In the genomic region with DNA sequence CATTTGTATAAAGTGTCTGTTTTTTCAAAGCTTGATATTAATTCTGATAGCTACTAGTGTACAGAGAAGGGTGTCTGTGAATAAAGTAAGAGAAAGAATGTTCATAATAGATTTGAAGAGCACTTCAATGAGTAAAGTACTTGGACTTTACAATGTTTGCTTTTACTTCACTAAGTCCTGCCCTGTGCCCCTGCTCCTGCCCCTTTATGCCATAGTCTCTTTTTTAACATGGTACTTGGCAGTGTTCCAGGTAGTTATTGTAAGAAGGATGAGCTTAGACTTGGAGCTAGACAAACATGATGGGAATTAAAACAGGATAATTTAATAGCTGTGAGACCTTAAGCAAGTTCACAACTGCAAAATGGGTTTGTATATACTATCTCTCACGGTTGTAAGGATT, we compare ENCODE assay signal across 1 cellular context.
TF ChIP-seq lines count a peak whose summit lies in the region.

No MANE protein-coding gene starts in this region.

TF ChIP-seq in endothelial cell of umbilical vein, 7 proteins besides CTCF, POLR2A, EP300 and RAD21:
- TF ChIP-seq POLR2AphosphoS5 (IDR thresholded peaks at IDR 0.05; ENCODE audit: insufficient read depth, low read depth, low read length): no peak
- no peak for TF ChIP-seq JUN (IDR thresholded peaks at IDR 0.05; ENCODE audit: borderline replicate concordance, insufficient read depth, insufficient read length, low read depth)
- no peak for TF ChIP-seq MYC (IDR thresholded peaks at IDR 0.05; ENCODE audit: low read depth, low read length)
- no peak for TF ChIP-seq EZH2 (IDR thresholded peaks at IDR 0.05; ENCODE audit: borderline replicate concordance, low read depth, low read length, severe bottlenecking)
- TF ChIP-seq GATA2 (IDR thresholded peaks at IDR 0.05; ENCODE audit: insufficient read depth, insufficient read length, low read depth, low read length): no peak
- TF ChIP-seq, protein P1, sequence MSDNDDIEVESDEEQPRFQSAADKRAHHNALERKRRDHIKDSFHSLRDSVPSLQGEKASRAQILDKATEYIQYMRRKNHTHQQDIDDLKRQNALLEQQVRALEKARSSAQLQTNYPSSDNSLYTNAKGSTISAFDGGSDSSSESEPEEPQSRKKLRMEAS (IDR thresholded peaks at IDR 0.05; ENCODE audit: insufficient read depth, insufficient read length): no peak
- no peak for TF ChIP-seq FOS (IDR thresholded peaks at IDR 0.05; ENCODE audit: borderline replicate concordance, insufficient read depth, low read length)
